ENCODE assay signal across 28 cellular contexts in the genomic region with DNA sequence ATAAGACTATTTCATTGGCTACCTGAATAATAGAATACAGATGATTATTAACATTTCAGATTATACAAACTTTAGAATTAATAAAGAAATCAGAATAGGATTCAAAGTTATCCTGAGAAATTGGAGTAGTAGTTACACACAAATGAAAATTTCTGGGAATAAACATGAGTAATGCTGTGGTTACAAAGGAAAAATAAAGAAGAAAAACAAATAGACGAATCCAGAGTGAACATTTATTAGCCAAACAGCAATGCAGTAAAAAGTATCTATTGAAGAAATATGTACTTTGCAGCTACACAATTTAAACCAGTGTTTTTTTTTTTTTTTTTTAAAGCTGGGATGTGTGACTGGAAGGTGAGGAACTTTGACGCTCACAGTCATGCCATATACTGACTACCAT.
"Had no signal": no experiment of that assay in that cellular context is flagged by ENCODE, and none has a peak within 500 bp of the region (broad histone marks: within the 10 kb centered on the region; RNA-seq: fewer than 3 reads in every experiment).

No MANE protein-coding gene starts in this region.

- H3K4me1 ChIP-seq: gastrocnemius medialis, left ventricle myocardium inferior, suprapubic skin, tibial artery, upper lobe of right lung had no signal

- H3K27ac Mint-ChIP-seq: activated CD4-positive, alpha-beta memory T cell treated with anti-CD3 and anti-CD28 coated beads for 36 hours; activated CD4-positive, alpha-beta T cell treated with anti-CD3 and anti-CD28 coated beads, Interleukin-2, amount 10 ng/mL, durations not matched to agents 24 days and 14 days; activated naive CD4-positive, alpha-beta T cell treated with anti-CD3 and anti-CD28 coated beads, Interleukin-2, amount 10 ng/mL, durations not matched to agents 7 days and 5 days; activated naive CD8-positive, alpha-beta T cell treated with anti-CD3 and anti-CD28 coated beads, Interleukin-2, amount 10 ng/mL, durations not matched to agents 7 days and 5 days; activated T-helper 1 cell treated with anti-CD3 and anti-CD28 coated beads, Interleukin-12 subunit alpha, Interleukin-12 subunit beta, Interleukin-2, Interleukin-4 antibody, amounts not matched to agents 30 ng/mL and 10 ng/mL and 1 ng/mL, durations not matched to agents 14 hours and 24 hours and 36 hours; natural killer cell treated with Interleukin-12 subunit alpha and Interleukin-12 subunit beta and Interleukin-15 and Interleukin-18, amount 100 ng/mL, for 72 hours; stimulated activated naive B cell treated with anti-CD40 and anti-IgM and Interleukin-4, amounts not matched to agents 10 μg/mL and 1 μg/mL and 100 μg/mL, for 72 hours; T-helper 1 cell treated with Interleukin-12 subunit alpha and Interleukin-12 subunit beta and Interleukin-4 antibody, amounts not matched to agents 30 μg/mL and 1 μg/mL, for 36 hours had no signal

- ATAC-seq: esophagus mucosa; gastrocnemius medialis; natural killer cell treated with Interleukin-12 subunit alpha and Interleukin-12 subunit beta and Interleukin-15 and Interleukin-18, amount 100 ng/mL, for 72 hours; right cardiac atrium; stimulated activated naive B cell treated with anti-CD40 and anti-IgM and Interleukin-4, amounts not matched to agents 10 μg/mL and 1 μg/mL and 100 μg/mL, for 72 hours; upper lobe of right lung had no signal

- H3K9me3 ChIP-seq: gastrocnemius medialis, left ventricle myocardium inferior, suprapubic skin, tibial artery, upper lobe of right lung had no signal

- H3K9me3 Mint-ChIP-seq: activated CD4-positive, alpha-beta memory T cell treated with anti-CD3 and anti-CD28 coated beads for 36 hours; activated CD4-positive, alpha-beta T cell treated with anti-CD3 and anti-CD28 coated beads, Interleukin-2, amount 10 ng/mL, durations not matched to agents 24 days and 14 days; activated naive CD4-positive, alpha-beta T cell treated with anti-CD3 and anti-CD28 coated beads, Interleukin-2, amount 10 ng/mL, durations not matched to agents 7 days and 5 days; activated T-helper 1 cell treated with anti-CD3 and anti-CD28 coated beads, Interleukin-12 subunit alpha, Interleukin-12 subunit beta, Interleukin-2, Interleukin-4 antibody, amounts not matched to agents 30 ng/mL and 10 ng/mL and 1 ng/mL, durations not matched to agents 14 hours and 24 hours and 36 hours; stimulated activated naive B cell treated with anti-CD40 and anti-IgM and Interleukin-4, amounts not matched to agents 10 μg/mL and 1 μg/mL and 100 μg/mL, for 72 hours had no signal

- H3K4me1 Mint-ChIP-seq: activated CD4-positive, alpha-beta T cell treated with anti-CD3 and anti-CD28 coated beads, Interleukin-2, amount 10 ng/mL, durations not matched to agents 24 days and 14 days; activated naive CD4-positive, alpha-beta T cell treated with anti-CD3 and anti-CD28 coated beads, Interleukin-2, amount 10 ng/mL, durations not matched to agents 7 days and 5 days; activated naive CD8-positive, alpha-beta T cell treated with anti-CD3 and anti-CD28 coated beads, Interleukin-2, amount 10 ng/mL, durations not matched to agents 7 days and 5 days; stimulated activated naive B cell treated with anti-CD40 and anti-IgM and Interleukin-4, amounts not matched to agents 10 μg/mL and 1 μg/mL and 100 μg/mL, for 72 hours had no signal

- H3K27ac ChIP-seq: gastrocnemius medialis, left ventricle myocardium inferior, suprapubic skin, tibial artery, upper lobe of right lung had no signal

- DNase-seq: activated CD4-positive, alpha-beta memory T cell treated with anti-CD3 and anti-CD28 coated beads for 36 hours; activated CD4-positive, alpha-beta T cell treated with anti-CD3 and anti-CD28 coated beads, Interleukin-2, amount 10 ng/mL, durations not matched to agents 24 days and 14 days; activated CD4-positive, CD25-positive, alpha-beta regulatory T cell treated with anti-CD3 and anti-CD28 coated beads, Interleukin-2, amount 50 U/mL, for 72 hours; activated CD8-positive, alpha-beta memory T cell treated with anti-CD3 and anti-CD28 coated beads, Interleukin-2, amount 50 U/mL, for 4 hours; activated gamma-delta T cell; activated naive CD4-positive, alpha-beta T cell treated with anti-CD3 and anti-CD28 coated beads, Interleukin-2, amount 10 ng/mL, durations not matched to agents 7 days and 5 days; activated naive CD8-positive, alpha-beta T cell treated with anti-CD3 and anti-CD28 coated beads, Interleukin-2, amount 10 ng/mL, durations not matched to agents 7 days and 5 days; activated T-cell treated with anti-CD3 and anti-CD28 coated beads, Interleukin-2, amount 50 U/mL, for 1 hour; amniotic stem cell; caudate nucleus; gastrocnemius medialis; glutamatergic neuron; islet precursor cell; left ventricle myocardium inferior; mesendoderm; right cardiac atrium; stimulated activated CD4-positive, alpha-beta T cell treated with anti-CD3 and anti-CD28 coated beads, Interleukin-15, amount 100 ng/mL, for 24 hours; stimulated activated CD4-positive, alpha-beta T cell treated with anti-CD3 and anti-CD28 coated beads, Interleukin-2, amount 100 ng/mL, for 24 hours; stimulated activated naive B cell treated with anti-CD40 and anti-IgM and Interleukin-4, amounts not matched to agents 10 μg/mL and 1 μg/mL and 100 μg/mL, for 72 hours; T-helper 9 cell; tibial artery; upper lobe of right lung had no signal

- H3K27me3 Mint-ChIP-seq: activated CD4-positive, alpha-beta memory T cell treated with anti-CD3 and anti-CD28 coated beads for 36 hours; activated CD4-positive, alpha-beta T cell treated with anti-CD3 and anti-CD28 coated beads, Interleukin-2, amount 10 ng/mL, durations not matched to agents 24 days and 14 days; activated naive CD4-positive, alpha-beta T cell treated with anti-CD3 and anti-CD28 coated beads, Interleukin-2, amount 10 ng/mL, durations not matched to agents 7 days and 5 days; activated naive CD8-positive, alpha-beta T cell treated with anti-CD3 and anti-CD28 coated beads, Interleukin-2, amount 10 ng/mL, durations not matched to agents 7 days and 5 days; natural killer cell treated with Interleukin-12 subunit alpha and Interleukin-12 subunit beta and Interleukin-15 and Interleukin-18, amount 100 ng/mL, for 72 hours; stimulated activated naive B cell treated with anti-CD40 and anti-IgM and Interleukin-4, amounts not matched to agents 10 μg/mL and 1 μg/mL and 100 μg/mL, for 72 hours had no signal

- H3K36me3 Mint-ChIP-seq: activated CD4-positive, alpha-beta memory T cell treated with anti-CD3 and anti-CD28 coated beads for 36 hours; activated naive CD4-positive, alpha-beta T cell treated with anti-CD3 and anti-CD28 coated beads, Interleukin-2, amount 10 ng/mL, durations not matched to agents 7 days and 5 days; activated naive CD8-positive, alpha-beta T cell treated with anti-CD3 and anti-CD28 coated beads, Interleukin-2, amount 10 ng/mL, durations not matched to agents 7 days and 5 days; natural killer cell treated with Interleukin-12 subunit alpha and Interleukin-12 subunit beta and Interleukin-15 and Interleukin-18, amount 100 ng/mL, for 72 hours; stimulated activated naive B cell treated with anti-CD40 and anti-IgM and Interleukin-4, amounts not matched to agents 10 μg/mL and 1 μg/mL and 100 μg/mL, for 72 hours had no signal

- H3K36me3 ChIP-seq: gastrocnemius medialis, left ventricle myocardium inferior, suprapubic skin, tibial artery, upper lobe of right lung had no signal

- H3K4me3 Mint-ChIP-seq: activated CD4-positive, alpha-beta memory T cell treated with anti-CD3 and anti-CD28 coated beads for 36 hours; activated CD4-positive, alpha-beta T cell treated with anti-CD3 and anti-CD28 coated beads, Interleukin-2, amount 10 ng/mL, durations not matched to agents 24 days and 14 days; activated naive CD4-positive, alpha-beta T cell treated with anti-CD3 and anti-CD28 coated beads, Interleukin-2, amount 10 ng/mL, durations not matched to agents 7 days and 5 days; activated naive CD8-positive, alpha-beta T cell treated with anti-CD3 and anti-CD28 coated beads, Interleukin-2, amount 10 ng/mL, durations not matched to agents 7 days and 5 days; activated T-helper 1 cell treated with anti-CD3 and anti-CD28 coated beads, Interleukin-12 subunit alpha, Interleukin-12 subunit beta, Interleukin-2, Interleukin-4 antibody, amounts not matched to agents 30 ng/mL and 10 ng/mL and 1 ng/mL, durations not matched to agents 14 hours and 24 hours and 36 hours; natural killer cell treated with Interleukin-12 subunit alpha and Interleukin-12 subunit beta and Interleukin-15 and Interleukin-18, amount 100 ng/mL, for 72 hours; stimulated activated naive B cell treated with anti-CD40 and anti-IgM and Interleukin-4, amounts not matched to agents 10 μg/mL and 1 μg/mL and 100 μg/mL, for 72 hours; T-helper 1 cell treated with Interleukin-12 subunit alpha and Interleukin-12 subunit beta and Interleukin-4 antibody, amounts not matched to agents 30 μg/mL and 1 μg/mL, for 36 hours had no signal

- H3K27me3 ChIP-seq: gastrocnemius medialis, suprapubic skin, tibial artery, upper lobe of right lung had no signal

- H3K4me3 ChIP-seq: gastrocnemius medialis, left ventricle myocardium inferior, lung, suprapubic skin, tibial artery, upper lobe of right lung had no signal
